14 cellular contexts compared by ENCODE assay signal in the genomic region with DNA sequence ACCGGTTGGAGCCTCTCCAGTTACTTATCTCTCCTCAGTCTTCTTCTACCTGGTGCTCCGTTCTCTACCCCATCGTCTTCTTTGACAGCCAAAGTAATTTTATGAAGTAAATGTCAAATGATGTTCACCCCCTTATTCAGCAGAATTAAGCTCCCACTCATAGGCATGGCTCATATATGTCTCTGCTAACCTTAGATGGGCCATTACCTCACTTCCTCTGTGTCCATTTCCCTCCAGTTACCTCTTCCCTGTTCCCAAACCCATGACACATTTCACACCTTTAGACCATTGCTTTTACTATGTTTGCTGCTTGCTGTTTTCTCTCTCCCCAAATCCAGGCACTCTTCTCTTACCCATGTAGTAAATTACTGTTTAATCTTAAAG.
"Had no signal": no experiment of that assay in that cellular context is flagged by ENCODE, and none has a peak within 500 bp of the region (broad histone marks: within the 10 kb centered on the region; RNA-seq: fewer than 3 reads in every experiment).

No MANE protein-coding gene starts in this region.

- H3K27ac ChIP-seq: breast epithelium, coronary artery, tibial nerve, vagina, WERI-Rb-1 had no signal

- H3K4me1 ChIP-seq: breast epithelium, tibial nerve, vagina had no signal

- H3K9me3 ChIP-seq: breast epithelium, tibial nerve, vagina had no signal

- DNase-seq: activated CD8-positive, alpha-beta memory T cell treated with anti-CD3 and anti-CD28 coated beads for 24 hours; erythroblast; kidney; nucleus accumbens; SHP77 treated with DMSO at 0.1 percent for 48 hours; stimulated activated naive CD4-positive, alpha-beta T cell; WERI-Rb-1 had no signal

- H3K27ac Mint-ChIP-seq: nephron had no signal

- H3K4me3 ChIP-seq: breast epithelium, coronary artery, lung, tibial nerve, vagina had no signal

- ATAC-seq: left lobe of liver had no signal

- H3K27me3 ChIP-seq: breast epithelium, tibial nerve, vagina had no signal

- H3K4me1 Mint-ChIP-seq: nephron had no signal

- H3K4me3 Mint-ChIP-seq: nephron had no signal

- H3K36me3 ChIP-seq: breast epithelium, tibial nerve, vagina, WERI-Rb-1 had no signal
